In the genomic region with DNA sequence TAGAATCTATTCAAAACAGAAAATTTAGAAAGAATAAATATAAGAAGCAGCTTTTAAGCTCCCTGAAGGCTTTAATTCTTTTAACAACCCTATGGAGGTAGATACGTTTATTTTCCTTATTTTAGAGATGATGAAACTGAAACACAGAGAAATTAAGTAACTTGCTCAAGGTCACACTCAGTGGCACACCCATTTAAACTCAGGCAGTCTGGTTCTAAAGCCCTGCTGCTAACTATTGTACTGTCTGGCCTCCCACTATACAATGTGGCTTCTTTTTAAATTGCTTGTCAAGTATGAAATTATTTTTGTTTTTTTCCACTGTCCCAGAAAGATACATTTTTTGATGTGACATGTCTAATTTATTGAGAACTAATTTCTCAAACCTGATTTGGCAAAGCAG, we compare ENCODE assay signal across 1 cellular context.
A peak's percentile ranks its signal among the peaks of the same experiment; 100 is the strongest.
TF ChIP-seq lines count a peak whose summit lies in the region.

No MANE protein-coding gene starts in this region.

TF ChIP-seq in HepG2, 621 proteins besides CTCF, POLR2A, EP300 and RAD21:
- TF ChIP-seq ZNF468 (CRISPR knock-in tag; IDR thresholded peaks at IDR 0.05) (no peak), RBFOX2 (IDR thresholded peaks at IDR 0.05; ENCODE audit: low read depth, low read length) (0 out of 2 replicates have a peak, but pooled peaks have one; percentile 7), KLF9 (CRISPR knock-in tag; IDR thresholded peaks at IDR 0.05; ENCODE audit: low read depth) (0 out of 2 replicates have a peak, but pooled peaks have one; percentile 35), SAP130 (CRISPR knock-in tag; IDR thresholded peaks at IDR 0.05; ENCODE audit: low read depth) (peak; percentile 44; the same call in 1 of the 2 replicates), MZF1 (CRISPR knock-in tag; IDR thresholded peaks at IDR 0.05; ENCODE audit: borderline replicate concordance) (no peak), TOPORS (CRISPR knock-in tag; IDR thresholded peaks at IDR 0.05) (no peak), GTF3A (CRISPR knock-in tag; conservative IDR thresholded peaks at IDR 0.05) (no peak), GATAD2A (CRISPR knock-in tag; IDR thresholded peaks at IDR 0.05) (0 out of 2 replicates have a peak, but pooled peaks have one; percentile 10), ZFX (CRISPR knock-in tag; IDR thresholded peaks at IDR 0.05; ENCODE audit: low read depth) (no peak), CEBPG (CRISPR knock-in tag; IDR thresholded peaks at IDR 0.05) (peak; percentile 47), DNMT1 (CRISPR knock-in tag; IDR thresholded peaks at IDR 0.05) (no peak)
- TF ChIP-seq, protein P1, sequence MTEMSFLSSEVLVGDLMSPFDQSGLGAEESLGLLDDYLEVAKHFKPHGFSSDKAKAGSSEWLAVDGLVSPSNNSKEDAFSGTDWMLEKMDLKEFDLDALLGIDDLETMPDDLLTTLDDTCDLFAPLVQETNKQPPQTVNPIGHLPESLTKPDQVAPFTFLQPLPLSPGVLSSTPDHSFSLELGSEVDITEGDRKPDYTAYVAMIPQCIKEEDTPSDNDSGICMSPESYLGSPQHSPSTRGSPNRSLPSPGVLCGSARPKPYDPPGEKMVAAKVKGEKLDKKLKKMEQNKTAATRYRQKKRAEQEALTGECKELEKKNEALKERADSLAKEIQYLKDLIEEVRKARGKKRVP (CRISPR knock-in tag; IDR thresholded peaks at IDR 0.05): peak in 1 of 2 experiments; percentile 42; a peak in 1 of 4 replicates
